In genomic region chr6:16299861-16300260, GRCh38 we compare ENCODE assay signal across 34 cellular contexts.
"Had no signal": no experiment of that assay in that cellular context is flagged by ENCODE, and none has a peak within 500 bp of the region (broad histone marks: within the 10 kb centered on the region; RNA-seq: fewer than 3 reads in every experiment).

No MANE protein-coding gene starts in this region.

- H3K4me3 ChIP-seq: MG63 had no signal

- H3K27ac ChIP-seq: KMS-11 had no signal

- H3K27me3 ChIP-seq: MG63 had no signal

- H3K36me3 ChIP-seq: MG63 had no signal

- H3K4me2 ChIP-seq: KMS-11 had no signal

- H3K9me3 ChIP-seq: MG63 had no signal

- DNase-seq: Karpas-422, Kasumi-1, MG63, MM.1S, NCI-H1048, NCI-H1092, NCI-H1092 treated with DMSO at 0.1 percent for 48 hours, NCI-H1105, NCI-H1105 treated with DMSO at 0.1 percent for 48 hours, NCI-H1417, NCI-H1417 treated with DMSO at 0.1 percent for 48 hours, NCI-H1436, NCI-H1436 treated with DMSO at 0.1 percent for 48 hours, NCI-H146, NCI-H1694, NCI-H1694 treated with DMSO at 0.1 percent for 48 hours, NCI-H187, NCI-H187 treated with DMSO at 0.1 percent for 48 hours, NCI-H1930, NCI-H2029, NCI-H2029 treated with DMSO at 0.1 percent for 48 hours, NCI-H2081, NCI-H2081 treated with DMSO at 0.1 percent for 48 hours, NCI-H2107, NCI-H2171, NCI-H2171 treated with DMSO at 0.1 percent for 48 hours, NCI-H2227 treated with DMSO at 0.1 percent for 48 hours, NCI-H226, NCI-H345, NCI-H446, NCI-H446 treated with DMSO at 0.1 percent for 48 hours, NCI-H510A, NCI-H510A treated with DMSO at 0.1 percent for 48 hours had no signal

- H3K9ac ChIP-seq: KMS-11 had no signal
